ENCODE assay signal across 1 cellular context in genomic region chr22:46131151-46131587, GRCh38.
TF ChIP-seq lines count a peak whose summit lies in the region.

No MANE protein-coding gene starts in this region.

TF ChIP-seq in IMR-90, 13 proteins besides CTCF, POLR2A, EP300 and RAD21:
- TF ChIP-seq RCOR1 (IDR thresholded peaks at IDR 0.05; ENCODE audit: insufficient replicate concordance, low read length), result no peak
- no peak for TF ChIP-seq MAZ (IDR thresholded peaks at IDR 0.05; ENCODE audit: borderline replicate concordance, low read depth, low read length)
- no peak for TF ChIP-seq SMC3 (IDR thresholded peaks at IDR 0.05; ENCODE audit: low read depth, low read length)
- TF ChIP-seq MXI1 (IDR thresholded peaks at IDR 0.05; ENCODE audit: borderline replicate concordance, low read depth, low read length), result no peak
- no peak for TF ChIP-seq FOS (IDR thresholded peaks at IDR 0.05; ENCODE audit: low read depth, low read length)
- TF ChIP-seq USF2 (IDR thresholded peaks at IDR 0.05; ENCODE audit: low read depth, low read length), result no peak
- TF ChIP-seq MAFK (IDR thresholded peaks at IDR 0.05; ENCODE audit: low read depth, low read length), result no peak
- TF ChIP-seq ELK1 (IDR thresholded peaks at IDR 0.05; ENCODE audit: borderline replicate concordance, low read depth, low read length), result no peak
- no peak for TF ChIP-seq RFX5 (IDR thresholded peaks at IDR 0.05; ENCODE audit: low read depth, low read length)
- TF ChIP-seq NFE2L2 (IDR thresholded peaks at IDR 0.05; ENCODE audit: low read depth, low read length), result no peak
- TF ChIP-seq CEBPB (IDR thresholded peaks at IDR 0.05; ENCODE audit: low read depth, low read length), result no peak
- TF ChIP-seq CHD1 (IDR thresholded peaks at IDR 0.05; ENCODE audit: low read depth, low read length), result no peak
- TF ChIP-seq BHLHE40 (IDR thresholded peaks at IDR 0.05; ENCODE audit: low read depth, low read length), result no peak
